1 cellular context compared by ENCODE assay signal in genomic region chr2:240962371-240963064, GRCh38.
TF ChIP-seq lines count a peak whose summit lies in the region.

No MANE protein-coding gene starts in this region.

TF ChIP-seq in HepG2, 621 proteins besides CTCF, POLR2A, EP300 and RAD21 (continued from another document and continues in another):
- TF ChIP-seq ZNF280D (CRISPR knock-in tag; IDR thresholded peaks at IDR 0.05) = no peak
- TF ChIP-seq ZNF687 (CRISPR knock-in tag; IDR thresholded peaks at IDR 0.05) = peak; percentile 59
- no peak for TF ChIP-seq ZNF580 (CRISPR knock-in tag; IDR thresholded peaks at IDR 0.05; ENCODE audit: borderline replicate concordance, low read depth)
- TF ChIP-seq ZNF136 (CRISPR knock-in tag; IDR thresholded peaks at IDR 0.05; ENCODE audit: low read depth) = no peak
- no peak for TF ChIP-seq ATF7 (IDR thresholded peaks at IDR 0.05)
- TF ChIP-seq ATF7 (CRISPR knock-in tag; IDR thresholded peaks at IDR 0.05) = no peak
- no peak for TF ChIP-seq TCF12 (IDR thresholded peaks at IDR 0.05)
- TF ChIP-seq TCF12 (CRISPR knock-in tag; IDR thresholded peaks at IDR 0.05) = no peak
- no peak for TF ChIP-seq ATF3 (CRISPR knock-in tag; IDR thresholded peaks at IDR 0.05)
- TF ChIP-seq ZNF850 (CRISPR knock-in tag; conservative IDR thresholded peaks at IDR 0.05) = no peak
- TF ChIP-seq HNRNPH1 (optimal IDR thresholded peaks at IDR 0.05; ENCODE audit: low read depth, low read length) = no peak
- TF ChIP-seq MBNL3 (CRISPR knock-in tag; conservative IDR thresholded peaks at IDR 0.05) = no peak
- TF ChIP-seq ZSCAN29 (CRISPR knock-in tag; conservative IDR thresholded peaks at IDR 0.05) = no peak
- no peak for TF ChIP-seq ZNF703 (CRISPR knock-in tag; IDR thresholded peaks at IDR 0.05; ENCODE audit: borderline replicate concordance)
- TF ChIP-seq POGZ (CRISPR knock-in tag; IDR thresholded peaks at IDR 0.05) = no peak
- TF ChIP-seq SRSF1 (optimal IDR thresholded peaks at IDR 0.05; ENCODE audit: low read depth, low read length) = no peak
- TF ChIP-seq ATAD3A (CRISPR knock-in tag; IDR thresholded peaks at IDR 0.05) = no peak
- TF ChIP-seq FOSL2 (CRISPR knock-in tag; IDR thresholded peaks at IDR 0.05) = no peak
- TF ChIP-seq KLF15 (CRISPR knock-in tag; IDR thresholded peaks at IDR 0.05; ENCODE audit: borderline replicate concordance) = no peak
- TF ChIP-seq MAFF (IDR thresholded peaks at IDR 0.05; ENCODE audit: low read depth, low read length) = peak; percentile 96
- no peak for TF ChIP-seq ZNF362 (CRISPR knock-in tag; IDR thresholded peaks at IDR 0.05; ENCODE audit: borderline replicate concordance)
- no peak for TF ChIP-seq SOX13 (IDR thresholded peaks at IDR 0.05)
- 0 out of 4 replicates have a peak, but pooled peaks of 1 of the 2 experiments have one; percentile 3 for TF ChIP-seq SOX13 (CRISPR knock-in tag; conservative IDR thresholded peaks at IDR 0.05 in 1 of 2, IDR thresholded peaks at IDR 0.05 in 1 of 2)
- TF ChIP-seq ZSCAN12 (CRISPR knock-in tag; IDR thresholded peaks at IDR 0.05) = no peak
- no peak for TF ChIP-seq U2AF2 (IDR thresholded peaks at IDR 0.05; ENCODE audit: low read depth, low read length)
- no peak for TF ChIP-seq JARID2 (CRISPR knock-in tag; IDR thresholded peaks at IDR 0.05; ENCODE audit: insufficient replicate concordance)
- no peak for TF ChIP-seq ZNF512 (CRISPR knock-in tag; IDR thresholded peaks at IDR 0.05)
- TF ChIP-seq FOXC1 (CRISPR knock-in tag; IDR thresholded peaks at IDR 0.05; ENCODE audit: borderline replicate concordance) = no peak
- no peak for TF ChIP-seq HNRNPK (IDR thresholded peaks at IDR 0.05; ENCODE audit: low read depth, low read length, poor library complexity, severe bottlenecking)
- TF ChIP-seq TAF1 (CRISPR knock-in tag; IDR thresholded peaks at IDR 0.05) = no peak
- TF ChIP-seq ZNF367 (CRISPR knock-in tag; IDR thresholded peaks at IDR 0.05; ENCODE audit: borderline replicate concordance) = no peak
- no peak for TF ChIP-seq IRF9 (CRISPR knock-in tag; IDR thresholded peaks at IDR 0.05; ENCODE audit: borderline replicate concordance)
- TF ChIP-seq ZNF235 (CRISPR knock-in tag; IDR thresholded peaks at IDR 0.05; ENCODE audit: borderline replicate concordance) = no peak
- no peak for TF ChIP-seq JUND (CRISPR knock-in tag; IDR thresholded peaks at IDR 0.05)
- TF ChIP-seq HBP1 (CRISPR knock-in tag; IDR thresholded peaks at IDR 0.05; ENCODE audit: low read depth) = no peak
- no peak for TF ChIP-seq ZNF225 (CRISPR knock-in tag; IDR thresholded peaks at IDR 0.05)
- TF ChIP-seq JUN (CRISPR knock-in tag; IDR thresholded peaks at IDR 0.05) = no peak
- TF ChIP-seq IKZF1 (IDR thresholded peaks at IDR 0.05) = no peak
- no peak for TF ChIP-seq FLYWCH1 (CRISPR knock-in tag; IDR thresholded peaks at IDR 0.05)
- TF ChIP-seq ZBTB40 (IDR thresholded peaks at IDR 0.05) = no peak
- no peak for TF ChIP-seq ZBTB40 (CRISPR knock-in tag; IDR thresholded peaks at IDR 0.05)
- no peak for TF ChIP-seq FOXA1 (IDR thresholded peaks at IDR 0.05)
- no peak for TF ChIP-seq FOXA1 (CRISPR knock-in tag; IDR thresholded peaks at IDR 0.05)
